In genomic region chr19:3041756-3042517, GRCh38 we compare ENCODE assay signal across 14 cellular contexts. TPM values are rescaled to one million over a fixed set of nuclear protein-coding genes. Genes with fewer than 3 reads are reported as not detected.
DNase-seq lines count a peak whose midpoint lies in the region; ATAC-seq lines count a peak whose summit lies in the region.
"Had no signal": no experiment of that assay in that cellular context is flagged by ENCODE, and none has a peak within 500 bp of the region (broad histone marks: within the 10 kb centered on the region; RNA-seq: fewer than 3 reads in every experiment).

No MANE protein-coding gene starts in this region.

- no peak for ATAC-seq in activated CD8-positive, alpha-beta T cell treated with anti-CD3 and anti-CD28 coated beads, Interleukin-2, amount 10 ng/mL, durations not matched to agents 7 days and 5 days
- no peak for ATAC-seq in HG03469 (IDR thresholded peaks at IDR 0.05; ENCODE audit: unreplicated experiment)
- ATAC-seq: psoas muscle had no signal

- peaks cover 36% of the 10 kb centered on the region for H3K27me3 ChIP-seq in SJCRH30
- H3K27me3 ChIP-seq in stomach smooth muscle (ENCODE audit: control insufficient read depth in 1 of 2, insufficient read depth in 2 of 2, low read length in 2 of 2): no peaks in the 10 kb centered on the region
- H3K27me3 ChIP-seq: suprapubic skin had no signal

- H3K27ac Mint-ChIP-seq in activated CD8-positive, alpha-beta T cell treated with anti-CD3 and anti-CD28 coated beads, Interleukin-2, amount 10 ng/mL, durations not matched to agents 7 days and 5 days: no peak overlapping the region

- H3K27me3 Mint-ChIP-seq in activated CD8-positive, alpha-beta T cell treated with anti-CD3 and anti-CD28 coated beads, Interleukin-2, amount 10 ng/mL, durations not matched to agents 7 days and 5 days (ENCODE audit: low read depth): peaks cover 6% of the 10 kb centered on the region

- H3K36me3 Mint-ChIP-seq in activated CD8-positive, alpha-beta T cell treated with anti-CD3 and anti-CD28 coated beads, Interleukin-2, amount 10 ng/mL, durations not matched to agents 7 days and 5 days (ENCODE audit: low read depth): no peaks in the 10 kb centered on the region

- H3K4me3 ChIP-seq in SJCRH30 (peak overlapping the region; percentile 41), stomach smooth muscle (ENCODE audit: low read length in 2 of 2) (peak overlapping the region; percentile 47 to 62)
- H3K4me3 ChIP-seq: psoas muscle, suprapubic skin had no signal

- no peaks in the 10 kb centered on the region for H3K9me3 Mint-ChIP-seq in activated CD8-positive, alpha-beta T cell treated with anti-CD3 and anti-CD28 coated beads, Interleukin-2, amount 10 ng/mL, durations not matched to agents 7 days and 5 days (ENCODE audit: insufficient read depth)

- H3K4me1 Mint-ChIP-seq in activated CD8-positive, alpha-beta T cell treated with anti-CD3 and anti-CD28 coated beads, Interleukin-2, amount 10 ng/mL, durations not matched to agents 7 days and 5 days (ENCODE audit: low read depth): peaks cover 6% of the 10 kb centered on the region

- H3K9ac ChIP-seq in stomach smooth muscle (ENCODE audit: low read length in 2 of 2): peak overlapping the region in 1 of 2 donors; percentile 64

- POLR2A ChIA-PET in activated CD8-positive, alpha-beta T cell treated with anti-CD3 and anti-CD28 coated beads, Interleukin-2, amount 10 ng/mL, durations not matched to agents 7 days and 5 days (lab: Charles Lee): interaction anchor here (0.5 to 1.5 kb wide), 3 partner anchors 17 to 91 kb away, joined by 3 to 5 read pairs (median 4); no protein-coding TSS in a partner anchor

- H3K4me3 Mint-ChIP-seq in activated CD8-positive, alpha-beta T cell treated with anti-CD3 and anti-CD28 coated beads, Interleukin-2, amount 10 ng/mL, durations not matched to agents 7 days and 5 days: no peak overlapping the region

- no peaks in the 10 kb centered on the region for H3K9me3 ChIP-seq in SJCRH30 (replicated peaks)
- no peaks in the 10 kb centered on the region for H3K9me3 ChIP-seq in stomach smooth muscle (ENCODE audit: control insufficient read depth in 2 of 2, low read length in 2 of 2)
- H3K9me3 ChIP-seq: psoas muscle, suprapubic skin had no signal

- H3K4me1 ChIP-seq in SJCRH30 (peaks cover 6% of the 10 kb centered on the region; the same call in 1 of the 2 replicates), stomach smooth muscle (ENCODE audit: control insufficient read depth, insufficient read depth, low read length) (peaks cover 11% of the 10 kb centered on the region)

- H3K36me3 ChIP-seq in SJCRH30 (no peaks in the 10 kb centered on the region), stomach smooth muscle (ENCODE audit: control insufficient read depth in 2 of 2, insufficient read depth in 2 of 2, low read length in 2 of 2) (no peaks in the 10 kb centered on the region)
- H3K36me3 ChIP-seq: suprapubic skin had no signal

- DNase-seq in NCI-H1694 (lab: John Stamatoyannopoulos, UW) (peak; percentile 30), NCI-H1694 treated with DMSO at 0.1 percent for 48 hours (lab: John Stamatoyannopoulos, UW) (no peak), SJCRH30 (peak in 1 of 2 experiments; percentile 26), left kidney (ENCODE audit: low read depth, low spot score) (peak; percentile 82)
- no peak for DNase-seq in activated CD8-positive, alpha-beta T cell treated with anti-CD3 and anti-CD28 coated beads, Interleukin-2, amount 10 ng/mL, durations not matched to agents 7 days and 5 days
- DNase-seq in central memory CD4-positive, alpha-beta T cell: no peak
- DNase-seq: activated T-cell treated with anti-CD3 and anti-CD28 coated beads for 4 hours, DMS 273 treated with DMSO at 0.1 percent for 48 hours, NCI-H82, psoas muscle, SHP77 had no signal

- H3K27ac ChIP-seq in SJCRH30 (no peak overlapping the region), stomach smooth muscle (ENCODE audit: low read length) (peak overlapping the region; percentile 31)
- H3K27ac ChIP-seq: psoas muscle, suprapubic skin had no signal

- CTCF ChIA-PET in activated CD8-positive, alpha-beta T cell treated with anti-CD3 and anti-CD28 coated beads, Interleukin-2, amount 10 ng/mL, durations not matched to agents 7 days and 5 days (lab: Charles Lee): interaction anchor here (1.3 to 1.7 kb wide), 2 partner anchors 62 kb away, joined by 4 to 8 read pairs; no protein-coding TSS in a partner anchor

RNA-seq across cellular contexts. Expression of gene TLE2, which starts 12.9 kb away (rescaled TPM):
- 3.7 and 4.7 TPM in 2 replicates for total RNA-seq in SJCRH30 (2014; rRNA removed; shearing (Covaris generic))
- total RNA-seq in activated CD8-positive, alpha-beta T cell treated with anti-CD3 and anti-CD28 coated beads, Interleukin-2, amount 10 ng/mL, durations not matched to agents 7 days and 5 days: under 1 TPM; 0.24 to 0.57 TPM

RNA-seq across cellular contexts. Expression of gene TLE5, which starts 20.4 kb away (rescaled TPM):
- 313 and 320 TPM in 2 replicates for total RNA-seq in SJCRH30 (2014; rRNA removed; shearing (Covaris generic))
- total RNA-seq in activated CD8-positive, alpha-beta T cell treated with anti-CD3 and anti-CD28 coated beads, Interleukin-2, amount 10 ng/mL, durations not matched to agents 7 days and 5 days: 100 to 1,000 TPM; 635 to 655 TPM

RNA-seq across cellular contexts. Expression of gene GNA11, which starts 52.2 kb away (rescaled TPM):
- total RNA-seq in SJCRH30 (2014; rRNA removed; shearing (Covaris generic)): 35.8 and 40.1 TPM in 2 replicates
- total RNA-seq in activated CD8-positive, alpha-beta T cell treated with anti-CD3 and anti-CD28 coated beads, Interleukin-2, amount 10 ng/mL, durations not matched to agents 7 days and 5 days: under 1 TPM; 0.08 to 0.71 TPM

Comparison
In these comparisons a context has a peak if more than half of its experiments do, and no peak if none do; other contexts are left out.
1. DNase-seq: peak in NCI-H1694 (single experiment) and left kidney (single experiment); none in NCI-H1694 treated with DMSO at 0.1 percent for 48 hours (single experiment), activated CD8-positive, alpha-beta T cell treated with anti-CD3 and anti-CD28 coated beads, Interleukin-2, amount 10 ng/mL, durations not matched to agents 7 days and 5 days (single experiment) and central memory CD4-positive, alpha-beta T cell (single experiment).
2. RNA of gene GNA11, which starts 52.2 kb away (total RNA-seq): 35.8 to 40.1 TPM in SJCRH30; 0.08 to 0.71 TPM in activated CD8-positive, alpha-beta T cell treated with anti-CD3 and anti-CD28 coated beads, Interleukin-2, amount 10 ng/mL, durations not matched to agents 7 days and 5 days; every median in the first group is over 10 times any median in the second.